Comparison of ENCODE assay signal across 21 cellular contexts in genomic region chr16:2230376-2230775, GRCh38. TPM values are rescaled to one million over a fixed set of nuclear protein-coding genes. Genes with fewer than 3 reads are reported as not detected.
"Had no signal": no experiment of that assay in that cellular context is flagged by ENCODE, and none has a peak within 500 bp of the region (broad histone marks: within the 10 kb centered on the region; RNA-seq: fewer than 3 reads in every experiment).

No MANE protein-coding gene starts in this region.

- H3K27me3 ChIP-seq: adrenal gland, breast epithelium, gastrocnemius medialis, heart left ventricle, upper lobe of left lung had no signal

- ATAC-seq: activated CD4-positive, alpha-beta T cell treated with anti-CD3 and anti-CD28 coated beads for 36 hours; activated naive CD4-positive, alpha-beta T cell treated with anti-CD3 and anti-CD28 coated beads, Interleukin-2, amount 50 U/mL, for 72 hours; gastrocnemius medialis; heart left ventricle had no signal

- H3K4me3 Mint-ChIP-seq: activated CD4-positive, alpha-beta T cell treated with anti-CD3 and anti-CD28 coated beads for 36 hours had no signal

- H3K27ac ChIP-seq: adrenal gland, breast epithelium, gastrocnemius medialis, heart left ventricle, left ventricle myocardium inferior, stomach, upper lobe of left lung had no signal

- H3K4me1 ChIP-seq: gastrocnemius medialis had no signal

- H3K9me3 Mint-ChIP-seq: activated naive CD4-positive, alpha-beta T cell treated with anti-CD3 and anti-CD28 coated beads, Interleukin-2, amount 50 U/mL, for 72 hours had no signal

- H3K4me3 ChIP-seq: adrenal gland, breast epithelium, gastrocnemius medialis, heart left ventricle, left ventricle myocardium inferior, skin epidermis, stomach, upper lobe of left lung had no signal

- DNase-seq: activated CD4-positive, alpha-beta T cell treated with anti-CD3 and anti-CD28 coated beads for 36 hours; activated CD4-positive, alpha-beta T cell treated with anti-CD3 and anti-CD28 coated beads, Interleukin-2, amount 50 U/mL, for 48 hours; activated gamma-delta T cell; cerebellar nuclear complex; cortex of kidney; effector CD4-positive, alpha-beta T cell; gastrocnemius medialis; kidney glomerular epithelial cell; left ventricle myocardium inferior; stimulated activated CD4-positive, alpha-beta T cell treated with anti-CD3 and anti-CD28 coated beads, Interleukin-15, amount 100 ng/mL, for 24 hours; stimulated activated CD4-positive, alpha-beta T cell treated with anti-CD3 and anti-CD28 coated beads, Interleukin-2, amount 100 ng/mL, for 48 hours; stomach; T-helper 2 cell had no signal

- FAIRE-seq: astrocyte had no signal

- H3K27ac Mint-ChIP-seq: activated CD4-positive, alpha-beta T cell treated with anti-CD3 and anti-CD28 coated beads for 36 hours; activated naive CD4-positive, alpha-beta T cell treated with anti-CD3 and anti-CD28 coated beads, Interleukin-2, amount 50 U/mL, for 72 hours; progenitor cell of endocrine pancreas had no signal

- H3K9me3 ChIP-seq: adrenal gland, breast epithelium, gastrocnemius medialis, heart left ventricle, left ventricle myocardium inferior, stomach, upper lobe of left lung had no signal

RNA-seq across cellular contexts. Expression of gene DNASE1L2, which starts 5.9 kb away (rescaled TPM):
- total RNA-seq: stomach had no signal
